ENCODE assay signal across 11 cellular contexts in genomic region chr15:37095197-37095992, GRCh38. TPM values are rescaled to one million over a fixed set of nuclear protein-coding genes. Genes with fewer than 3 reads are reported as not detected.
A peak's percentile ranks its signal among the peaks of the same experiment; 100 is the strongest.
DNase-seq lines count a peak whose midpoint lies in the region; ATAC-seq, FAIRE-seq and TF ChIP-seq lines count a peak whose summit lies in the region.
"Had no signal": no experiment of that assay in that cellular context is flagged by ENCODE, and none has a peak within 500 bp of the region (broad histone marks: within the 10 kb centered on the region; RNA-seq: fewer than 3 reads in every experiment).

No MANE protein-coding gene starts in this region.

- H3K4me3 ChIP-seq in HFF-Myc (replicated peaks; ENCODE audit: low read depth, low read length) (peak overlapping the region; percentile 90), keratinocyte (ENCODE audit: control insufficient read depth in 2 of 3, extremely low read depth in 1 of 3, insufficient read depth in 2 of 3, low read depth in 1 of 3, low read length in 3 of 3) (peak overlapping the region in 2 of 3 experiments; percentile 29 to 97), skeletal muscle tissue (ENCODE audit: low read length in 3 of 3) (peak overlapping the region in 2 of 3 donors; percentile 10 to 29)

- H3K4me1 ChIP-seq in keratinocyte (ENCODE audit: control insufficient read depth, extremely low read depth, insufficient read depth, low read length), result peaks cover 7% of the 10 kb centered on the region
- peaks cover 8 to 25% (median 23%) of the 10 kb centered on the region in 3 donors for H3K4me1 ChIP-seq in skeletal muscle tissue (ENCODE audit: control insufficient read depth in 3 of 3, insufficient read depth in 3 of 3, low read length in 3 of 3)

- DNase-seq in HFF-Myc (ENCODE audit: extremely low read depth, low read depth) (no peak), dermis blood vessel endothelial cell (peak; percentile 36), keratinocyte (ENCODE audit: low read depth, low spot score) (no peak), HuH-7.5 (ENCODE audit: low spot score) (no peak), activated gamma-delta T cell treated with Interleukin-2 at 50 U/mL for 16 hours (no peak)
- no peak for DNase-seq in activated CD4-positive, alpha-beta T cell treated with anti-CD3 and anti-CD28 coated beads, Interleukin-2, amount 50 U/mL, for 1 hour
- DNase-seq: activated naive CD4-positive, alpha-beta T cell treated with Interleukin-2 at 50 U/mL for 16 hours; NCI-H446; stimulated activated CD4-positive, alpha-beta T cell treated with anti-CD3 and anti-CD28 coated beads, Interleukin-4, amount 100 ng/mL, for 4 hours had no signal

- FAIRE-seq in keratinocyte (lab: Jason Lieb, UNC), result no peak

- no peaks in the 10 kb centered on the region for H3K9me1 ChIP-seq in keratinocyte (ENCODE audit: control insufficient read depth, extremely low read depth, insufficient read depth, low read length)

- no peaks in the 10 kb centered on the region for H4K20me1 ChIP-seq in keratinocyte (ENCODE audit: control insufficient read depth, extremely low read depth, insufficient read depth, low read length)

- H3K27ac ChIP-seq in keratinocyte (ENCODE audit: control insufficient read depth, insufficient read depth, low read length) (peak overlapping the region; percentile 61), skeletal muscle tissue (ENCODE audit: low read depth, low read length) (no peak overlapping the region)

- peak overlapping the region; percentile 92 for H3K4me2 ChIP-seq in keratinocyte (ENCODE audit: control insufficient read depth, extremely low read depth, insufficient read depth, low read depth, low read length)

- peaks cover 22% of the 10 kb centered on the region for H3K79me2 ChIP-seq in keratinocyte (ENCODE audit: control insufficient read depth, insufficient read depth, low read length)

- H3K9ac ChIP-seq in keratinocyte (ENCODE audit: control insufficient read depth, extremely low read depth, insufficient read depth, low read length), result peak overlapping the region; percentile 90
- no peak overlapping the region for H3K9ac ChIP-seq in skeletal muscle tissue (ENCODE audit: low read depth in 1 of 3, low read length in 3 of 3)

- H3K9me3 ChIP-seq in keratinocyte (ENCODE audit: control insufficient read depth, low read depth, low read length) (no peaks in the 10 kb centered on the region), skeletal muscle tissue (ENCODE audit: control insufficient read depth in 3 of 3, low read length in 3 of 3) (no peaks in the 10 kb centered on the region)

- H3K27me3 ChIP-seq in keratinocyte (ENCODE audit: control insufficient read depth, extremely low read depth, insufficient read depth, low read length), result no peaks in the 10 kb centered on the region
- peaks cover 55 to 73% (median 60%) of the 10 kb centered on the region in 3 donors for H3K27me3 ChIP-seq in skeletal muscle tissue (ENCODE audit: control insufficient read depth in 3 of 3, insufficient read depth in 3 of 3, low read length in 3 of 3)

- dilution Hi-C loops in keratinocyte (cut with MboI; ENCODE audit: extremely low pct_ligation_motif_present, low sequenced_read_pairs), result no loop called here

- H3K36me3 ChIP-seq in keratinocyte (ENCODE audit: control insufficient read depth in 2 of 2, extremely low read depth in 1 of 2, insufficient read depth in 2 of 2, low read length in 2 of 2) (peaks cover 0 to 3% of the 10 kb centered on the region in 2 experiments), skeletal muscle tissue (ENCODE audit: control insufficient read depth in 3 of 3, insufficient read depth in 3 of 3, low read length in 3 of 3) (no peaks in the 10 kb centered on the region)

- ATAC-seq in HG03378 (IDR thresholded peaks at IDR 0.05; ENCODE audit: unreplicated experiment), result no peak

- no peak overlapping the region for H2AFZ ChIP-seq in keratinocyte (ENCODE audit: control insufficient read depth, low read length)

- no peak for TF ChIP-seq CTCF in HFF-Myc (IDR thresholded peaks at IDR 0.05; ENCODE audit: low read depth, low read length, missing control alignments)
- no peak for TF ChIP-seq CTCF in keratinocyte (optimal IDR thresholded peaks at IDR 0.05 in 1 of 3, IDR thresholded peaks at IDR 0.05 in 1 of 3, conservative IDR thresholded peaks at IDR 0.05 in 1 of 3; ENCODE audit: extremely low read depth in 1 of 3, insufficient read depth in 2 of 3, low read length in 3 of 3)

RNA-seq across cellular contexts. Expression of gene MEIS2, which starts 5.0 kb away (rescaled TPM):
- total RNA-seq in dermis blood vessel endothelial cell (12.9 and 13.8 TPM in 2 replicates), skeletal muscle tissue (4.2 TPM)
- 8.3 to 11.4 TPM (median 11.3 TPM) in 3 replicates for polyA plus RNA-seq in keratinocyte
- 6.3 TPM for polyA plus RNA-seq in keratinocyte (2011; ENCODE audit: low read depth)
- 8.9 and 10.4 TPM in 2 replicates for polyA plus RNA-seq in keratinocyte (2011; cell fraction: cytosol; rRNA removed)
- polyA plus RNA-seq in keratinocyte (2011; cell fraction: nucleus; rRNA removed), result 21.1 and 29.0 TPM in 2 replicates
- 4.4 and 10.9 TPM in 2 replicates for polyA plus RNA-seq in keratinocyte (2012; ENCODE audit: low replicate concordance)
- 11.2 to 31.2 TPM (median 25.9 TPM) in 3 replicates for polyA minus RNA-seq in keratinocyte
- 3.3 TPM for polyA minus RNA-seq in keratinocyte (2011; cell fraction: cytosol; rRNA and poly(A)+ RNA removed)
- polyA minus RNA-seq in keratinocyte (2011; cell fraction: nucleus; rRNA and poly(A)+ RNA removed), result 16.4 and 29.4 TPM in 2 replicates

Comparison
In these comparisons a context has a peak if more than half of its experiments do, and no peak if none do; other contexts are left out.
1. H3K4me3 ChIP-seq: peak in every context shown above with its lines; median percentile 90 in HFF-Myc; 63 in keratinocyte; 20 in skeletal muscle tissue.